ENCODE assay signal across 8 cellular contexts in the genomic region with DNA sequence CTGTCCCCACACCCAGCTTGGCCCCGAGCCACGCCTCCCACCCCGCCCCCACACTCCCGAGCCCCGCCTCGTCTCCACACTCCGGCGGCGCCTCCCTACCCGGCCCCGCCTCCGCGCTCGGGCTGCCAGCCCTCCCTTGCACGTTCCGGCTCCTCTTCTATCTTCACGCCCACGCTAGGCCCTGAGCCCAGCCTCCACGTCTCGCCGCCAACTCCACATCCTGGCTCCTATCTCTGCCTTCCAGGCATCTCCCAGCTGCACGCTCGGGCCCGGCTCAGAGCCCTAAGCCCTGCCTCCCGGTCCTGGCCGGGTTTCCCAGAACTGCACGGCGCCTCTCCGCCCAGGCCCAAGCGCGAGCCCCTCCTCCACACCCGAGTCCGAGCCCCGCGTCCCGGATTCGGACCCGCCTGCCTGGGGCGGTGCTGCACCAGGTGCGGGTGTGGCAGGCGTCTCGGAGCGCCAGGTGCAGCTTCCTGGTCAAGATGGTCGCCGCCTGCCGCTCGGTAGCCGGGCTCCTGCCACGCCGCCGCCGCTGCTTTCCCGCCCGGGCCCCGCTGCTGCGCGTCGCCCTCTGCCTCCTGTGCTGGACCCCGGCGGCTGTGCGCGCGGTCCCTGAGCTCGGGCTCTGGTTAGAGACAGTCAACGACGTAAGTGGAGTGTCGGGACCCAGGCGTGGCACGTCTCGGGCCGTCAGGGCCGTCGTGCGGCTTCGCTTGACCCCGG. TPM values are rescaled to one million over a fixed set of nuclear protein-coding genes. Genes with fewer than 3 reads are reported as not detected.
DNase-seq lines count a peak whose midpoint lies in the region; ATAC-seq and TF ChIP-seq lines count a peak whose summit lies in the region.

A gene with protein sequence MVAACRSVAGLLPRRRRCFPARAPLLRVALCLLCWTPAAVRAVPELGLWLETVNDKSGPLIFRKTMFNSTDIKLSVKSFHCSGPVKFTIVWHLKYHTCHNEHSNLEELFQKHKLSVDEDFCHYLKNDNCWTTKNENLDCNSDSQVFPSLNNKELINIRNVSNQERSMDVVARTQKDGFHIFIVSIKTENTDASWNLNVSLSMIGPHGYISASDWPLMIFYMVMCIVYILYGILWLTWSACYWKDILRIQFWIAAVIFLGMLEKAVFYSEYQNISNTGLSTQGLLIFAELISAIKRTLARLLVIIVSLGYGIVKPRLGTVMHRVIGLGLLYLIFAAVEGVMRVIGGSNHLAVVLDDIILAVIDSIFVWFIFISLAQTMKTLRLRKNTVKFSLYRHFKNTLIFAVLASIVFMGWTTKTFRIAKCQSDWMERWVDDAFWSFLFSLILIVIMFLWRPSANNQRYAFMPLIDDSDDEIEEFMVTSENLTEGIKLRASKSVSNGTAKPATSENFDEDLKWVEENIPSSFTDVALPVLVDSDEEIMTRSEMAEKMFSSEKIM (plus strand): TSS at position 160 of the 723 bp plus-strand sequence. CDS start 323 bp downstream, at position 483.

- peak; percentile 71 for TF ChIP-seq POLR2A in prostate gland (IDR thresholded peaks at IDR 0.05)
- peak; percentile 81 to 86 for TF ChIP-seq POLR2A in uterus (IDR thresholded peaks at IDR 0.05)

- DNase-seq in GM13977 (ENCODE audit: low spot score) (peak; percentile 97), NCI-H1436 treated with DMSO at 0.1 percent for 48 hours (lab: John Stamatoyannopoulos, UW) (peak; percentile 73), T follicular helper cell (ENCODE audit: low read depth) (peak; percentile 98), amniotic stem cell (lab: John Stamatoyannopoulos, UW) (peak; percentile 99), left cardiac atrium (peak; percentile 98), prostate gland (ENCODE audit: low spot score) (peak; percentile 98), uterus (peak; percentile 98 to 99)

- TF ChIP-seq CTCF in GM13977 (IDR thresholded peaks at IDR 0.05; ENCODE audit: extremely low read depth, insufficient read depth, missing control alignments) (no peak), prostate gland (IDR thresholded peaks at IDR 0.05) (no peak), uterus (IDR thresholded peaks at IDR 0.05) (no peak)

- H3K4me3 ChIP-seq in prostate gland (peak within 1 kb of the TSS; percentile 90 to 95), uterus (peak within 1 kb of the TSS; percentile 63 to 87)

- no peaks in the 10 kb centered on the region for H3K9me3 ChIP-seq in prostate gland
- H3K9me3 ChIP-seq in uterus = no peaks in the 10 kb centered on the region

- intact Hi-C loops in left cardiac atrium (cut with DNase I) (no loop called here), prostate gland (cut with DNase I) (loop anchor here (2.0 to 10.0 kb wide), 5 partner anchors 156 to 530 kb away; a partner anchor contains a TSS), uterus (cut with DNase I; ENCODE audit: low total_unique reads) (no loop called here)

- H3K4me1 ChIP-seq in prostate gland (replicated peaks) = peaks cover 13% of the 10 kb centered on the region
- peaks cover 3 to 9% of the 10 kb centered on the region in 2 donors for H3K4me1 ChIP-seq in uterus

- H3K36me3 ChIP-seq in prostate gland = no peaks in the 10 kb centered on the region
- H3K36me3 ChIP-seq in uterus = no peaks in the 10 kb centered on the region

- H3K27ac ChIP-seq in prostate gland (peak within 1 kb of the TSS; percentile 93 to 96), uterus (peak within 1 kb of the TSS; percentile 95 to 96)

- H3K27me3 ChIP-seq in prostate gland (replicated peaks; ENCODE audit: insufficient read depth) (no peaks in the 10 kb centered on the region), uterus (no peaks in the 10 kb centered on the region)

- in situ Hi-C loops in GM13977 (cut with MboI; ENCODE audit: low pct_unique_long_range_greater_than_20kb, low sequenced_read_pairs, unreplicated experiment) = no loop called here

- WGBS in prostate gland = under 1% methylated on average over 49 of the region's 76 CpGs

- ATAC-seq in HG02840 (IDR thresholded peaks at IDR 0.05; ENCODE audit: low FRiP score, unreplicated experiment) (peak; percentile 52), left cardiac atrium (peak; percentile 82 to 86)

RNA-seq across cellular contexts. Expression of the gene that starts here (rescaled TPM):
- total RNA-seq in left cardiac atrium = 10 to 100 TPM in 1 of 2 donors, 1 to 10 TPM in 1; 8.1 to 14.7 TPM
- total RNA-seq in prostate gland = 10 to 100 TPM; 21.5 to 60.7 TPM
- 10 to 100 TPM in 3 of 4 donors, 1 to 10 TPM in 1; 6.7 to 51.6 (median 27.0) TPM for total RNA-seq in uterus

Comparison
In these comparisons a context has a peak if more than half of its experiments do, and no peak if none do; other contexts are left out.
1. Peak in every context shown above with its lines: DNase-seq, ATAC-seq, H3K4me3 ChIP-seq and H3K27ac ChIP-seq.